In genomic region chrX:63281465-63281864, GRCh38 we compare ENCODE assay signal across 24 cellular contexts.
DNase-seq lines count a peak whose midpoint lies in the region; ATAC-seq, FAIRE-seq and TF ChIP-seq lines count a peak whose summit lies in the region.
"Had no signal": no experiment of that assay in that cellular context is flagged by ENCODE, and none has a peak within 500 bp of the region (broad histone marks: within the 10 kb centered on the region; RNA-seq: fewer than 3 reads in every experiment).

No MANE protein-coding gene starts in this region.

- H3K4me3 ChIP-seq in HAP-1: no peak overlapping the region
- H3K4me3 ChIP-seq in endothelial cell of umbilical vein (replicated peaks in 1 of 3; ENCODE audit: insufficient read depth in 1 of 3, low read depth in 1 of 3, low read length in 3 of 3): no peak overlapping the region
- no peak overlapping the region for H3K4me3 ChIP-seq in uterus
- H3K4me3 ChIP-seq in mucosa of descending colon: no peak overlapping the region
- H3K4me3 ChIP-seq: A549; BLaER1 treated with 17β-estradiol and CSF1 and Interleukin-3, amounts not matched to agents 10 nM and 100 nM; GM12878 had no signal

- CTCF ChIA-PET in endothelial cell of umbilical vein (lab: Charles Lee): no interaction called here

- TF ChIP-seq POLR2A in endothelial cell of umbilical vein (IDR thresholded peaks at IDR 0.05; ENCODE audit: low read depth, low read length): no peak
- no peak for TF ChIP-seq POLR2A in uterus (IDR thresholded peaks at IDR 0.05)

- no peak overlapping the region for H3K27ac ChIP-seq in endothelial cell of umbilical vein (ENCODE audit: insufficient read depth, low read depth, low read length)
- no peak overlapping the region for H3K27ac ChIP-seq in uterus
- H3K27ac ChIP-seq: A549; BLaER1 treated with 17β-estradiol and CSF1 and Interleukin-3, amounts not matched to agents 10 nM and 100 nM had no signal

- intact Hi-C loops in left ventricle myocardium superior (cut with micrococcal nuclease): no loop called here
- intact Hi-C loops in left cardiac atrium (cut with DNase I): no loop called here
- intact Hi-C loops in endothelial cell of umbilical vein (cut with micrococcal nuclease): no loop called here
- intact Hi-C loops in uterus (cut with DNase I; ENCODE audit: low total_unique reads): no loop called here
- intact Hi-C loops in mucosa of descending colon (cut with DNase I, micrococcal nuclease): no loop called here

- H3K27me3 ChIP-seq in HAP-1 (ENCODE audit: low read depth) (no peaks in the 10 kb centered on the region), endothelial cell of umbilical vein (ENCODE audit: control insufficient read depth in 2 of 2, insufficient read depth in 2 of 2, low read length in 2 of 2) (no peaks in the 10 kb centered on the region), uterus (no peaks in the 10 kb centered on the region)
- H3K27me3 ChIP-seq: BE2C; BLaER1 treated with 17β-estradiol and CSF1 and Interleukin-3, amounts not matched to agents 10 nM and 100 nM had no signal

- no TSS peak for BruUV-seq in endothelial cell of umbilical vein (replicated peaks; lab: Mats Ljungman, UMichigan)

- no peak overlapping the region for H3K9ac ChIP-seq in endothelial cell of umbilical vein (replicated peaks; ENCODE audit: extremely low read depth, insufficient read depth, low read length)
- H3K9ac ChIP-seq: BLaER1 treated with 17β-estradiol and CSF1 and Interleukin-3, amounts not matched to agents 10 nM and 100 nM had no signal

- no peak for FAIRE-seq in endothelial cell of umbilical vein (lab: Jason Lieb, UNC)
- FAIRE-seq: GM12878 had no signal

- TF ChIP-seq CTCF in endothelial cell of umbilical vein (IDR thresholded peaks at IDR 0.05; ENCODE audit: extremely low read depth in 1 of 2, insufficient read depth in 1 of 2, low read depth in 1 of 2, low read length in 2 of 2) (no peak), uterus (IDR thresholded peaks at IDR 0.05) (no peak), mucosa of descending colon (IDR thresholded peaks at IDR 0.05) (no peak)

- no peak overlapping the region for H3K4me2 ChIP-seq in endothelial cell of umbilical vein (ENCODE audit: insufficient read depth, low read length)
- H3K4me2 ChIP-seq: A549 had no signal

- no peaks in the 10 kb centered on the region for H3K79me2 ChIP-seq in endothelial cell of umbilical vein (ENCODE audit: control insufficient read depth, insufficient read depth, low read length)

- in situ Hi-C loops in HAP-1 (cut with MboI; ENCODE audit: low sequenced_read_pairs): no loop called here

- no peaks in the 10 kb centered on the region for H4K20me1 ChIP-seq in endothelial cell of umbilical vein (replicated peaks; ENCODE audit: control insufficient read depth, extremely low read depth, insufficient read depth, low read length)
- H4K20me1 ChIP-seq: BLaER1 treated with 17β-estradiol and CSF1 and Interleukin-3, amounts not matched to agents 10 nM and 100 nM had no signal

- POLR2A ChIA-PET in endothelial cell of umbilical vein (lab: Charles Lee): no interaction called here

- no peaks in the 10 kb centered on the region for H3K36me3 ChIP-seq in HAP-1 (replicated peaks)
- no peaks in the 10 kb centered on the region for H3K36me3 ChIP-seq in endothelial cell of umbilical vein (ENCODE audit: control insufficient read depth in 2 of 2, extremely low read depth in 1 of 2, insufficient read depth in 2 of 2, low read length in 2 of 2)
- no peaks in the 10 kb centered on the region for H3K36me3 ChIP-seq in uterus
- H3K36me3 ChIP-seq in mucosa of descending colon (ENCODE audit: low read depth): no peaks in the 10 kb centered on the region
- H3K36me3 ChIP-seq: BE2C; BLaER1 treated with 17β-estradiol and CSF1 and Interleukin-3, amounts not matched to agents 10 nM and 100 nM had no signal

- ATAC-seq in left ventricle myocardium superior (peak; percentile 15), left cardiac atrium (no peak), mucosa of descending colon (no peak)
- ATAC-seq: A549, GM12878, HCT116 had no signal

- H3K9me3 ChIP-seq in HAP-1: no peaks in the 10 kb centered on the region
- H3K9me3 ChIP-seq in endothelial cell of umbilical vein (replicated peaks; ENCODE audit: control insufficient read depth, insufficient read depth, low read length): no peaks in the 10 kb centered on the region
- no peaks in the 10 kb centered on the region for H3K9me3 ChIP-seq in uterus
- H3K9me3 ChIP-seq in mucosa of descending colon: no peaks in the 10 kb centered on the region
- H3K9me3 ChIP-seq: A549, BE2C had no signal

- H3K4me1 ChIP-seq in HAP-1 (peaks cover 8% of the 10 kb centered on the region), endothelial cell of umbilical vein (ENCODE audit: control insufficient read depth, extremely low read depth, insufficient read depth, low read length) (no peaks in the 10 kb centered on the region), uterus (no peaks in the 10 kb centered on the region), mucosa of descending colon (ENCODE audit: low read depth) (no peaks in the 10 kb centered on the region)
- H3K4me1 ChIP-seq: A549, BE2C had no signal

- dilution Hi-C loops in endothelial cell of umbilical vein (cut with MboI; ENCODE audit: extremely low pct_ligation_motif_present, low sequenced_read_pairs): no loop called here

- no peak overlapping the region for H2AFZ ChIP-seq in endothelial cell of umbilical vein (ENCODE audit: low read depth, low read length)

- DNase-seq in left ventricle myocardium superior: no peak
- no peak for DNase-seq in left cardiac atrium
- peak; percentile 72 to 86 for DNase-seq in HAP-1 (ENCODE audit: low spot score in 2 of 2)
- DNase-seq in cerebellar cortex (ENCODE audit: low spot score): peak; percentile 3
- DNase-seq in endothelial cell of umbilical vein (ENCODE audit: low read depth, low spot score): peak; percentile 5
- DNase-seq in uterus: no peak
- no peak for DNase-seq in mucosa of descending colon
- no peak for DNase-seq in stimulated activated naive CD4-positive, alpha-beta T cell treated with Interleukin-2 at 50 U/mL for 16 hours (lab: John Stamatoyannopoulos, UW)
- DNase-seq: 8988T; ACHN; AML-193; BE2C; Calu3; CD4-positive, alpha-beta memory T cell; COR-L47; DMS153; DND-41; GDM1; GOT3; H7 had no signal

- H3K9me1 ChIP-seq in endothelial cell of umbilical vein (replicated peaks; ENCODE audit: control insufficient read depth, extremely low read depth, insufficient read depth, low read length): no peaks in the 10 kb centered on the region

TF ChIP-seq in endothelial cell of umbilical vein, 7 proteins besides CTCF, POLR2A, EP300 and RAD21:
- no peak for TF ChIP-seq JUN (IDR thresholded peaks at IDR 0.05; ENCODE audit: borderline replicate concordance, insufficient read depth, insufficient read length, low read depth)
- TF ChIP-seq GATA2 (IDR thresholded peaks at IDR 0.05; ENCODE audit: insufficient read depth, insufficient read length, low read depth, low read length): no peak

Comparison
In these comparisons a context has a peak if more than half of its experiments do, and no peak if none do; other contexts are left out.
1. DNase-seq: peak in HAP-1 (2 of 2), cerebellar cortex (single experiment) and endothelial cell of umbilical vein (single experiment); none in left ventricle myocardium superior (single experiment), left cardiac atrium (single experiment), uterus (0 of 2), mucosa of descending colon (0 of 3) and stimulated activated naive CD4-positive, alpha-beta T cell treated with Interleukin-2 at 50 U/mL for 16 hours (single experiment).